12 cellular contexts compared by ENCODE assay signal in genomic region chr11:111910637-111911562, GRCh38. TPM values are rescaled to one million over a fixed set of nuclear protein-coding genes. Genes with fewer than 3 reads are reported as not detected.
DNase-seq lines count a peak whose midpoint lies in the region; ATAC-seq and TF ChIP-seq lines count a peak whose summit lies in the region.
"Had no signal": no experiment of that assay in that cellular context is flagged by ENCODE, and none has a peak within 500 bp of the region (broad histone marks: within the 10 kb centered on the region; RNA-seq: fewer than 3 reads in every experiment).

No MANE protein-coding gene starts in this region.

- H3K4me3 Mint-ChIP-seq in activated naive CD4-positive, alpha-beta T cell treated with anti-CD3 and anti-CD28 coated beads, Interleukin-2, amount 10 ng/mL, durations not matched to agents 7 days and 5 days = no peak overlapping the region
- no peak overlapping the region for H3K4me3 Mint-ChIP-seq in activated CD4-positive, alpha-beta T cell treated with anti-CD3 and anti-CD28 coated beads, Interleukin-2, amount 10 ng/mL, durations not matched to agents 7 days and 5 days

- H3K27me3 Mint-ChIP-seq in activated naive CD4-positive, alpha-beta T cell treated with anti-CD3 and anti-CD28 coated beads, Interleukin-2, amount 10 ng/mL, durations not matched to agents 7 days and 5 days = peaks cover 66% of the 10 kb centered on the region
- H3K27me3 Mint-ChIP-seq in activated CD4-positive, alpha-beta T cell treated with anti-CD3 and anti-CD28 coated beads, Interleukin-2, amount 10 ng/mL, durations not matched to agents 7 days and 5 days = peaks cover 42% of the 10 kb centered on the region

- ATAC-seq in left cardiac atrium (peak; percentile 2 to 24), GM21717 (IDR thresholded peaks at IDR 0.05; ENCODE audit: unreplicated experiment) (no peak)
- ATAC-seq: GM12878 had no signal

- POLR2A ChIA-PET in AG04449 (lab: Yijun Ruan, JAX) = interaction anchor here (0.8 to 1.8 kb wide), 3 partner anchors 13 to 40 kb away, joined by 3 to 10 read pairs (median 5); no protein-coding TSS in a partner anchor
- POLR2A ChIA-PET in activated CD4-positive, alpha-beta T cell treated with anti-CD3 and anti-CD28 coated beads, Interleukin-2, amount 10 ng/mL, durations not matched to agents 7 days and 5 days (lab: Charles Lee) = no interaction called here

- TF ChIP-seq CTCF in AG04449 (IDR thresholded peaks at IDR 0.05; ENCODE audit: insufficient read depth, low read length, missing control alignments) = no peak

- H3K4me1 Mint-ChIP-seq in activated naive CD4-positive, alpha-beta T cell treated with anti-CD3 and anti-CD28 coated beads, Interleukin-2, amount 10 ng/mL, durations not matched to agents 7 days and 5 days = no peaks in the 10 kb centered on the region
- no peaks in the 10 kb centered on the region for H3K4me1 Mint-ChIP-seq in activated CD4-positive, alpha-beta T cell treated with anti-CD3 and anti-CD28 coated beads, Interleukin-2, amount 10 ng/mL, durations not matched to agents 7 days and 5 days

- CTCF ChIA-PET in AG04449 (lab: Yijun Ruan, JAX) = interaction anchor here (0.9 to 3.0 kb wide), 6 partner anchors 13 to 33 kb away, joined by 3 to 13 read pairs (median 4); no protein-coding TSS in a partner anchor
- CTCF ChIA-PET in activated naive CD4-positive, alpha-beta T cell treated with anti-CD3 and anti-CD28 coated beads, Interleukin-2, amount 10 ng/mL, durations not matched to agents 7 days and 5 days (lab: Charles Lee) = no interaction called here
- CTCF ChIA-PET in activated CD4-positive, alpha-beta T cell treated with anti-CD3 and anti-CD28 coated beads, Interleukin-2, amount 10 ng/mL, durations not matched to agents 7 days and 5 days (lab: Charles Lee) = interaction anchor here (1.0 to 1.6 kb wide), 2 partner anchors 13 to 18 kb away, joined by 3 to 5 read pairs; no protein-coding TSS in a partner anchor

- no peak overlapping the region for H3K27ac Mint-ChIP-seq in activated naive CD4-positive, alpha-beta T cell treated with anti-CD3 and anti-CD28 coated beads, Interleukin-2, amount 10 ng/mL, durations not matched to agents 7 days and 5 days
- no peak overlapping the region for H3K27ac Mint-ChIP-seq in activated CD4-positive, alpha-beta T cell treated with anti-CD3 and anti-CD28 coated beads, Interleukin-2, amount 10 ng/mL, durations not matched to agents 7 days and 5 days

- no peaks in the 10 kb centered on the region for H3K9me3 Mint-ChIP-seq in activated naive CD4-positive, alpha-beta T cell treated with anti-CD3 and anti-CD28 coated beads, Interleukin-2, amount 10 ng/mL, durations not matched to agents 7 days and 5 days
- no peaks in the 10 kb centered on the region for H3K9me3 Mint-ChIP-seq in activated CD4-positive, alpha-beta T cell treated with anti-CD3 and anti-CD28 coated beads, Interleukin-2, amount 10 ng/mL, durations not matched to agents 7 days and 5 days

- H3K4me3 ChIP-seq in AG04449 (ENCODE audit: low read depth, low read length) = peak overlapping the region; percentile 50
- H3K4me3 ChIP-seq: GM12878 had no signal

- no peaks in the 10 kb centered on the region for H3K36me3 Mint-ChIP-seq in activated naive CD4-positive, alpha-beta T cell treated with anti-CD3 and anti-CD28 coated beads, Interleukin-2, amount 10 ng/mL, durations not matched to agents 7 days and 5 days
- H3K36me3 Mint-ChIP-seq in activated CD4-positive, alpha-beta T cell treated with anti-CD3 and anti-CD28 coated beads, Interleukin-2, amount 10 ng/mL, durations not matched to agents 7 days and 5 days (ENCODE audit: low read depth) = no peaks in the 10 kb centered on the region

- intact Hi-C loops in left cardiac atrium (cut with DNase I) = no loop called here

- DNase-seq in AG04449 (ENCODE audit: low read depth, low spot score) = no peak
- DNase-seq in amygdala (lab: John Stamatoyannopoulos, UW) = peak in 51 of 56 donors; percentile 29 to 93 (median 77)
- peak; percentile 42 for DNase-seq in left cardiac atrium
- peak; percentile 98 for DNase-seq in pons (ENCODE audit: low spot score)
- no peak for DNase-seq in activated naive CD4-positive, alpha-beta T cell treated with anti-CD3 and anti-CD28 coated beads, Interleukin-2, amount 10 ng/mL, durations not matched to agents 7 days and 5 days
- DNase-seq in activated CD4-positive, alpha-beta T cell treated with anti-CD3 and anti-CD28 coated beads, Interleukin-2, amount 10 ng/mL, durations not matched to agents 7 days and 5 days = no peak
- DNase-seq in MV-4-11 (lab: John Stamatoyannopoulos, UW) = no peak
- DNase-seq: activated CD8-positive, alpha-beta memory T cell treated with anti-CD3 and anti-CD28 coated beads for 24 hours had no signal

RNA-seq across cellular contexts. Expression of gene CRYAB, which starts 0.7 kb away (rescaled TPM):
- 1,000 to 10,000 TPM; 4,044 to 4,265 TPM for total RNA-seq in left cardiac atrium
- not detected for total RNA-seq in activated CD4-positive, alpha-beta T cell treated with anti-CD3 and anti-CD28 coated beads, Interleukin-2, amount 10 ng/mL, durations not matched to agents 7 days and 5 days
- total RNA-seq: GM12878, mononuclear cell, PC-3 had no signal

RNA-seq across cellular contexts. Expression of gene HSPB2, which starts 1.6 kb away (rescaled TPM):
- total RNA-seq in left cardiac atrium = 10 to 100 TPM; 37.3 to 49.6 TPM
- not detected for total RNA-seq in activated CD4-positive, alpha-beta T cell treated with anti-CD3 and anti-CD28 coated beads, Interleukin-2, amount 10 ng/mL, durations not matched to agents 7 days and 5 days
- total RNA-seq: GM12878, mononuclear cell, PC-3 had no signal

RNA-seq across cellular contexts. Expression of gene C11orf52, which starts 7.8 kb away (rescaled TPM):
- total RNA-seq in left cardiac atrium = 1 to 10 TPM; 1.6 to 3.3 TPM
- under 1 TPM in 1 of 2 experiments, not detected in 1; 0.27 TPM for total RNA-seq in activated CD4-positive, alpha-beta T cell treated with anti-CD3 and anti-CD28 coated beads, Interleukin-2, amount 10 ng/mL, durations not matched to agents 7 days and 5 days
- total RNA-seq: GM12878, mononuclear cell had no signal

RNA-seq across cellular contexts. Expression of gene DIXDC1, which starts 26.2 kb away (rescaled TPM):
- total RNA-seq in left cardiac atrium = 10 to 100 TPM; 19.5 to 28.1 TPM
- 1 to 10 TPM; 3.1 to 4.1 TPM for total RNA-seq in activated CD4-positive, alpha-beta T cell treated with anti-CD3 and anti-CD28 coated beads, Interleukin-2, amount 10 ng/mL, durations not matched to agents 7 days and 5 days

RNA-seq across cellular contexts. Expression of gene CFAP68, which starts 31.6 kb away (rescaled TPM):
- 10 to 100 TPM; 17.1 to 22.2 TPM for total RNA-seq in left cardiac atrium
- 10 to 100 TPM; 18.3 to 26.5 TPM for total RNA-seq in activated CD4-positive, alpha-beta T cell treated with anti-CD3 and anti-CD28 coated beads, Interleukin-2, amount 10 ng/mL, durations not matched to agents 7 days and 5 days

Comparison
In these comparisons a context has a peak if more than half of its experiments do, and no peak if none do; other contexts are left out.
1. DNase-seq: peak in amygdala (51 of 56), left cardiac atrium (single experiment) and pons (single experiment); none in AG04449 (single experiment), activated naive CD4-positive, alpha-beta T cell treated with anti-CD3 and anti-CD28 coated beads, Interleukin-2, amount 10 ng/mL, durations not matched to agents 7 days and 5 days (single experiment), activated CD4-positive, alpha-beta T cell treated with anti-CD3 and anti-CD28 coated beads, Interleukin-2, amount 10 ng/mL, durations not matched to agents 7 days and 5 days (single experiment) and MV-4-11 (single experiment).
2. RNA of gene CRYAB, which starts 0.7 kb away (total RNA-seq): 4,044 to 4,265 TPM in left cardiac atrium; not detected in activated CD4-positive, alpha-beta T cell treated with anti-CD3 and anti-CD28 coated beads, Interleukin-2, amount 10 ng/mL, durations not matched to agents 7 days and 5 days; every median in the first group is over 1,000 times any median in the second.
3. RNA of gene HSPB2, which starts 1.6 kb away (total RNA-seq): 37.3 to 49.6 TPM in left cardiac atrium; not detected in activated CD4-positive, alpha-beta T cell treated with anti-CD3 and anti-CD28 coated beads, Interleukin-2, amount 10 ng/mL, durations not matched to agents 7 days and 5 days; every median in the first group is over 10 times any median in the second.